In genomic region chr4:163582688-163583087, GRCh38 we compare ENCODE assay signal across 18 cellular contexts.
DNase-seq lines count a peak whose midpoint lies in the region; ATAC-seq, FAIRE-seq and TF ChIP-seq lines count a peak whose summit lies in the region.
"Had no signal": no experiment of that assay in that cellular context is flagged by ENCODE, and none has a peak within 500 bp of the region (broad histone marks: within the 10 kb centered on the region; RNA-seq: fewer than 3 reads in every experiment).

No MANE protein-coding gene starts in this region.

- H3K4me3 ChIP-seq in HepG2 (replicated peaks in 1 of 3; ENCODE audit: insufficient read depth in 1 of 3, low read depth in 2 of 3, low read length in 3 of 3) (no peak overlapping the region), right lobe of liver (no peak overlapping the region)
- no peak overlapping the region for H3K4me3 ChIP-seq in CD8-positive, alpha-beta memory T cell (ENCODE audit: low read length)
- H3K4me3 ChIP-seq: GM12878, GM23248, SJSA1 had no signal

- TF ChIP-seq EP300 in HepG2 (IDR thresholded peaks at IDR 0.05; ENCODE audit: low read depth in 2 of 2, low read length in 2 of 2) (no peak), HepG2 (CRISPR knock-in tag; IDR thresholded peaks at IDR 0.05; ENCODE audit: borderline replicate concordance) (no peak)

- no peak overlapping the region for H2AFZ ChIP-seq in HepG2 (ENCODE audit: low read length)
- H2AFZ ChIP-seq: GM23248 had no signal

- CTCF ChIA-PET in HepG2 (lab: Yijun Ruan, JAX; ENCODE audit: low intra/inter-chr PET ratio, low total read pairs) = no interaction called here
- CTCF ChIA-PET in CD8-positive, alpha-beta memory T cell (lab: Charles Lee) = no interaction called here

- POLR2A ChIA-PET in HepG2 (lab: Yijun Ruan, JAX) = no interaction called here
- POLR2A ChIA-PET in CD8-positive, alpha-beta memory T cell (lab: Charles Lee) = no interaction called here

- no peaks in the 10 kb centered on the region for H3K4me1 ChIP-seq in HepG2 (ENCODE audit: insufficient read depth, low read length)
- no peaks in the 10 kb centered on the region for H3K4me1 ChIP-seq in right lobe of liver
- no peaks in the 10 kb centered on the region for H3K4me1 ChIP-seq in CD8-positive, alpha-beta memory T cell (ENCODE audit: insufficient read depth, low read length)
- H3K4me1 ChIP-seq: SJSA1 had no signal

- no peak overlapping the region for H3K4me2 ChIP-seq in HepG2 (ENCODE audit: low read depth, low read length)

- no peaks in the 10 kb centered on the region for H3K79me2 ChIP-seq in HepG2 (ENCODE audit: insufficient read depth, low read length)

- FAIRE-seq in HepG2 (lab: Jason Lieb, UNC) = no peak
- FAIRE-seq: GM12878 had no signal

- intact Hi-C loops in HepG2 (cut with micrococcal nuclease; ENCODE audit: unreplicated experiment) (no loop called here), right lobe of liver (cut with DNase I) (no loop called here)

- no peaks in the 10 kb centered on the region for H3K9me3 Mint-ChIP-seq in CD8-positive, alpha-beta memory T cell

- BruUV-seq in HepG2 (replicated peaks; lab: Mats Ljungman, UMichigan) = no TSS peak

- TF ChIP-seq POLR2A in HepG2 (IDR thresholded peaks at IDR 0.05; ENCODE audit: insufficient read depth in 1 of 2, low read depth in 2 of 2, low read length in 2 of 2) (no peak), right lobe of liver (IDR thresholded peaks at IDR 0.05) (no peak)

- no peaks in the 10 kb centered on the region for H3K36me3 ChIP-seq in HepG2 (replicated peaks in 1 of 2; ENCODE audit: control insufficient read depth in 1 of 2, insufficient read depth in 2 of 2, low read length in 2 of 2)
- no peaks in the 10 kb centered on the region for H3K36me3 ChIP-seq in right lobe of liver
- H3K36me3 ChIP-seq in CD8-positive, alpha-beta memory T cell (ENCODE audit: insufficient read depth, low read length) = no peaks in the 10 kb centered on the region
- H3K36me3 ChIP-seq: SJSA1 had no signal

- 0% methylated on average over 2 of the region's 2 CpGs for WGBS in HepG2 (ENCODE audit: low lambda C conversion rate)
- WGBS in right lobe of liver (ENCODE audit: insufficient coverage, low coverage, low lambda C conversion rate, missing lambda C conversion rate) = 8% methylated on average over 2 of the region's 2 CpGs

- DNase-seq in HepG2 (ENCODE audit: low spot score) (no peak), right lobe of liver (no peak), RKO (ENCODE audit: low spot score) (peak; percentile 59), kidney tubule cell (ENCODE audit: low spot score) (peak; percentile 7), NOMO-1 (lab: John Stamatoyannopoulos, UW; ENCODE audit: unreplicated experiment in 2 of 2) (no peak), NCI-H69 (lab: John Stamatoyannopoulos, UW) (no peak), NCI-H446 treated with DMSO at 0.1 percent for 48 hours (lab: John Stamatoyannopoulos, UW) (no peak)
- no peak for DNase-seq in CD8-positive, alpha-beta memory T cell
- DNase-seq: 8988T; CD4-positive, CD25-positive, alpha-beta regulatory T cell; GM23248; NCI-H1105; NCI-H1694; NCI-H524 had no signal

- H3K4me1 Mint-ChIP-seq in CD8-positive, alpha-beta memory T cell = no peaks in the 10 kb centered on the region

- H3K27me3 ChIP-seq in HepG2 (ENCODE audit: control insufficient read depth in 1 of 2, insufficient read depth in 2 of 2, low read length in 2 of 2) (no peaks in the 10 kb centered on the region), right lobe of liver (no peaks in the 10 kb centered on the region)
- no peaks in the 10 kb centered on the region for H3K27me3 ChIP-seq in CD8-positive, alpha-beta memory T cell (ENCODE audit: insufficient read depth, low read length, poor library complexity, severe bottlenecking)
- H3K27me3 ChIP-seq: SJSA1 had no signal

- no peak overlapping the region for H3K4me3 Mint-ChIP-seq in CD8-positive, alpha-beta memory T cell
- H3K4me3 Mint-ChIP-seq: CD4-positive, CD25-positive, alpha-beta regulatory T cell had no signal

- ATAC-seq in HepG2 (no peak), right lobe of liver (no peak)
- ATAC-seq: GM12878, HCT116, Panc1 had no signal

- H3K27ac ChIP-seq in HepG2 (ENCODE audit: extremely low read length, insufficient read depth, low read length) (no peak overlapping the region), right lobe of liver (no peak overlapping the region)
- H3K27ac ChIP-seq in CD8-positive, alpha-beta memory T cell (ENCODE audit: low read depth, low read length) = no peak overlapping the region
- H3K27ac ChIP-seq: GM23248, SJSA1 had no signal

- no peaks in the 10 kb centered on the region for H3K36me3 Mint-ChIP-seq in CD8-positive, alpha-beta memory T cell
- H3K36me3 Mint-ChIP-seq: CD4-positive, CD25-positive, alpha-beta regulatory T cell had no signal

- in situ Hi-C loops in HepG2 (cut with HindIII; ENCODE audit: extremely low pct_ligation_motif_present, low pct_unique_long_range_greater_than_20kb) = no loop called here

- peaks cover 6 to 26% of the 10 kb centered on the region in 2 donors for H3K27me3 Mint-ChIP-seq in CD8-positive, alpha-beta memory T cell

- no peaks in the 10 kb centered on the region for H4K20me1 ChIP-seq in HepG2 (ENCODE audit: insufficient read depth, low read length)

- TF ChIP-seq CTCF in HepG2 (CRISPR knock-in tag; IDR thresholded peaks at IDR 0.05) (no peak), right lobe of liver (IDR thresholded peaks at IDR 0.05) (no peak)

- no peak for TF ChIP-seq RAD21 in HepG2 (CRISPR knock-in tag; IDR thresholded peaks at IDR 0.05)

- no peak overlapping the region for H3K27ac Mint-ChIP-seq in CD8-positive, alpha-beta memory T cell
- H3K27ac Mint-ChIP-seq: CD4-positive, CD25-positive, alpha-beta regulatory T cell had no signal

- H3K9me3 ChIP-seq in HepG2 (ENCODE audit: low read length) (no peaks in the 10 kb centered on the region), right lobe of liver (peaks cover 0 to 3% (median 0%) of the 10 kb centered on the region in 4 donors)
- H3K9me3 ChIP-seq in CD8-positive, alpha-beta memory T cell (ENCODE audit: low read length) = no peaks in the 10 kb centered on the region
- H3K9me3 ChIP-seq: SJSA1 had no signal

- H3K9ac ChIP-seq in HepG2 (ENCODE audit: insufficient read depth, low read depth, low read length) = no peak overlapping the region
- H3K9ac ChIP-seq: GM23248 had no signal

TF ChIP-seq in HepG2, 621 proteins besides CTCF, POLR2A, EP300 and RAD21:
- TF ChIP-seq GMEB1 (CRISPR knock-in tag; IDR thresholded peaks at IDR 0.05; ENCODE audit: borderline replicate concordance) = no peak
- no peak for TF ChIP-seq U2AF2 (IDR thresholded peaks at IDR 0.05; ENCODE audit: low read depth, low read length)
- TF ChIP-seq MAFK (conservative IDR thresholded peaks at IDR 0.05 in 1 of 2, IDR thresholded peaks at IDR 0.05 in 1 of 2; ENCODE audit: low read length in 2 of 2) = peak; percentile 18 to 70; a peak in 2 of 4 replicates
- no peak for TF ChIP-seq ZFAT (CRISPR knock-in tag; conservative IDR thresholded peaks at IDR 0.05)
- TF ChIP-seq MAFF (IDR thresholded peaks at IDR 0.05; ENCODE audit: low read depth, low read length) = peak; percentile 69; the same call in 1 of the 2 replicates

Comparison
In these comparisons a context has a peak if more than half of its experiments do, and no peak if none do; other contexts are left out.
1. DNase-seq: peak in RKO (single experiment) and kidney tubule cell (single experiment); none in HepG2 (single experiment), right lobe of liver (0 of 3), NOMO-1 (0 of 2), NCI-H69 (single experiment), CD8-positive, alpha-beta memory T cell (0 of 5) and NCI-H446 treated with DMSO at 0.1 percent for 48 hours (single experiment).